In the genomic region with DNA sequence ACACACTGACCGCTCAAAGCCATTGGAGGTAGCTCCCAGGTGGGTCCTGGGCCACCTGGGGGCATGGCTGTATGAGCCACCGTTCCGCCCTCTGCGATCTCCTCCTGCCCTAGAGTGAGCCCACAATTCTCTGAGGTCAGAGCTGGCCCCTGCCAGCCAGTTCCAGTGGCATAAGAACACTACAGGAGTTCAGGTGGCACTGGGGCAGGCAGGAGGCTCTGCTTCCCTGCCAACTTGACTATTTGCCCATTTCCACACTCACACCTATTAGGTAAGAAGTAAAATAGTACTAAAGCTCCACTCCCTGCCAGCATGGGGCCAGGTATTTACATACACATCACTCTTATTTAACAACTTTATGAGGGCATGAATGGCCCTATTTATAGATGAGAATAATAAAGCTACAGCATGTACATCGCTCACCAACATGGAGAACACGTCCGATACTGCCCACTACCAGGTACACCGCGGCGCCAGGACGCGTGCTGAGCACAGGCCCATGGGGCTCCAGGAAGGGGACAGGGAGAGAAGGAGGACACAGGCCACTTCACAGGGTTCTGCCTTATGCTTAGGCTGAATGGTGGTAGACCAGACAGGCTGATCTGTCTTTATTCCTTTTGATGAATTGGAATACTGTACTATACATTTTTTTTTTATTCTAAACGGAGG, we compare ENCODE assay signal across 14 cellular contexts. TPM values are rescaled to one million over a fixed set of nuclear protein-coding genes. Genes with fewer than 3 reads are reported as not detected.
A peak's percentile ranks its signal among the peaks of the same experiment; 100 is the strongest.
DNase-seq lines count a peak whose midpoint lies in the region; ATAC-seq and TF ChIP-seq lines count a peak whose summit lies in the region.
"Had no signal": no experiment of that assay in that cellular context is flagged by ENCODE, and none has a peak within 500 bp of the region (broad histone marks: within the 10 kb centered on the region; RNA-seq: fewer than 3 reads in every experiment).

No MANE protein-coding gene starts in this region.

- no peaks in the 10 kb centered on the region for H3K9me3 ChIP-seq in left lung
- no peaks in the 10 kb centered on the region for H3K9me3 ChIP-seq in suprapubic skin
- H3K9me3 ChIP-seq: left ventricle myocardium inferior, ovary had no signal

- H3K4me1 ChIP-seq in left lung (peaks cover 9 to 75% of the 10 kb centered on the region in 2 donors), suprapubic skin (peaks cover 37% of the 10 kb centered on the region)

- H3K27ac ChIP-seq in left lung (peak overlapping the region; percentile 3 to 51), suprapubic skin (peak overlapping the region; percentile 14)
- H3K27ac ChIP-seq: left ventricle myocardium inferior, ovary had no signal

- TF ChIP-seq POLR2A in suprapubic skin (IDR thresholded peaks at IDR 0.05), result no peak

- H3K27me3 ChIP-seq in left lung, result no peaks in the 10 kb centered on the region
- no peaks in the 10 kb centered on the region for H3K27me3 ChIP-seq in suprapubic skin
- H3K27me3 ChIP-seq: ovary had no signal

- ATAC-seq in T-cell (replicated peaks in 1 of 4) (no peak), left lung (peak; percentile 51), Right ventricle myocardium inferior (no peak), GM18873 (IDR thresholded peaks at IDR 0.05; ENCODE audit: low FRiP score, unreplicated experiment) (no peak)

- H3K36me3 ChIP-seq in left lung, result no peaks in the 10 kb centered on the region
- H3K36me3 ChIP-seq in suprapubic skin, result peaks cover 3% of the 10 kb centered on the region
- H3K36me3 ChIP-seq: left ventricle myocardium inferior, ovary had no signal

- DNase-seq in activated naive CD4-positive, alpha-beta T cell treated with anti-CD3 and anti-CD28 coated beads for 36 hours, result no peak
- DNase-seq in activated naive CD4-positive, alpha-beta T cell treated with anti-CD3 and anti-CD28 coated beads, Interleukin-2, amount 10 ng/mL, durations not matched to agents 7 days and 5 days, result no peak
- DNase-seq in T-cell (no peak), left lung (peak in 1 of 2 donors; percentile 73), suprapubic skin (ENCODE audit: low spot score in 2 of 2) (no peak), Right ventricle myocardium inferior (ENCODE audit: missing footprints) (no peak)
- no peak for DNase-seq in activated effector memory CD4-positive, alpha-beta T cell treated with Interleukin-2 at 50 U/mL for 16 hours
- DNase-seq: activated CD4-positive, alpha-beta T cell treated with anti-CD3 and anti-CD28 coated beads, Interleukin-2, amount 50 U/mL, for 1 hour; activated gamma-delta T cell treated with Interleukin-2 at 50 U/mL for 16 hours; H7; left ventricle myocardium inferior; ovary; SW 1271 had no signal

- intact Hi-C loops in activated naive CD4-positive, alpha-beta T cell treated with anti-CD3 and anti-CD28 coated beads for 36 hours (cut with micrococcal nuclease), result no loop called here
- intact Hi-C loops in left lung (cut with DNase I) (no loop called here), Right ventricle myocardium inferior (cut with DNase I) (no loop called here)

- H3K4me3 ChIP-seq in left lung (no peak overlapping the region), suprapubic skin (no peak overlapping the region)
- H3K4me3 ChIP-seq: left ventricle myocardium inferior, ovary had no signal

- no peaks in the 10 kb centered on the region for H3K9me3 Mint-ChIP-seq in activated naive CD4-positive, alpha-beta T cell treated with anti-CD3 and anti-CD28 coated beads for 36 hours
- H3K9me3 Mint-ChIP-seq in activated naive CD4-positive, alpha-beta T cell treated with anti-CD3 and anti-CD28 coated beads, Interleukin-2, amount 10 ng/mL, durations not matched to agents 7 days and 5 days, result no peaks in the 10 kb centered on the region
- H3K9me3 Mint-ChIP-seq in T-cell, result no peaks in the 10 kb centered on the region

- TF ChIP-seq CTCF in left lung (IDR thresholded peaks at IDR 0.05), result no peak
- TF ChIP-seq CTCF in suprapubic skin (IDR thresholded peaks at IDR 0.05), result no peak

- peak overlapping the region; percentile 32 for H3K27ac Mint-ChIP-seq in activated naive CD4-positive, alpha-beta T cell treated with anti-CD3 and anti-CD28 coated beads for 36 hours
- H3K27ac Mint-ChIP-seq in activated naive CD4-positive, alpha-beta T cell treated with anti-CD3 and anti-CD28 coated beads, Interleukin-2, amount 10 ng/mL, durations not matched to agents 7 days and 5 days, result no peak overlapping the region
- H3K27ac Mint-ChIP-seq in T-cell, result peak overlapping the region; percentile 35 to 57

- WGBS in suprapubic skin, result 80% methylated on average over 13 of the region's 13 CpGs

- TF ChIP-seq EP300 in suprapubic skin (IDR thresholded peaks at IDR 0.05), result no peak

- CTCF ChIA-PET in activated naive CD4-positive, alpha-beta T cell treated with anti-CD3 and anti-CD28 coated beads for 36 hours (lab: Charles Lee), result interaction anchor here (0.7 to 4.2 kb wide), 7 partner anchors 18 to 182 kb away, joined by 3 to 14 read pairs (median 4); no protein-coding TSS in a partner anchor
- CTCF ChIA-PET in activated naive CD4-positive, alpha-beta T cell treated with anti-CD3 and anti-CD28 coated beads, Interleukin-2, amount 10 ng/mL, durations not matched to agents 7 days and 5 days (lab: Charles Lee), result interaction anchor here (0.6 to 4.2 kb wide), 4 partner anchors 79 to 388 kb away, joined by 3 to 20 read pairs (median 4); no protein-coding TSS in a partner anchor
- CTCF ChIA-PET in T-cell (lab: Charles Lee), result no interaction called here

- no peaks in the 10 kb centered on the region for H3K36me3 Mint-ChIP-seq in activated naive CD4-positive, alpha-beta T cell treated with anti-CD3 and anti-CD28 coated beads for 36 hours (ENCODE audit: low read depth)
- H3K36me3 Mint-ChIP-seq in activated naive CD4-positive, alpha-beta T cell treated with anti-CD3 and anti-CD28 coated beads, Interleukin-2, amount 10 ng/mL, durations not matched to agents 7 days and 5 days, result peaks cover 3% of the 10 kb centered on the region
- no peaks in the 10 kb centered on the region for H3K36me3 Mint-ChIP-seq in T-cell

- POLR2A ChIA-PET in T-cell (lab: Charles Lee), result no interaction called here

- H3K4me3 Mint-ChIP-seq in activated naive CD4-positive, alpha-beta T cell treated with anti-CD3 and anti-CD28 coated beads for 36 hours, result no peak overlapping the region
- no peak overlapping the region for H3K4me3 Mint-ChIP-seq in activated naive CD4-positive, alpha-beta T cell treated with anti-CD3 and anti-CD28 coated beads, Interleukin-2, amount 10 ng/mL, durations not matched to agents 7 days and 5 days
- H3K4me3 Mint-ChIP-seq in T-cell, result no peak overlapping the region

- H3K27me3 Mint-ChIP-seq in activated naive CD4-positive, alpha-beta T cell treated with anti-CD3 and anti-CD28 coated beads for 36 hours (ENCODE audit: low read depth), result no peaks in the 10 kb centered on the region
- H3K27me3 Mint-ChIP-seq in activated naive CD4-positive, alpha-beta T cell treated with anti-CD3 and anti-CD28 coated beads, Interleukin-2, amount 10 ng/mL, durations not matched to agents 7 days and 5 days, result no peaks in the 10 kb centered on the region
- H3K27me3 Mint-ChIP-seq in T-cell, result no peaks in the 10 kb centered on the region

- H3K4me1 Mint-ChIP-seq in activated naive CD4-positive, alpha-beta T cell treated with anti-CD3 and anti-CD28 coated beads for 36 hours (ENCODE audit: low read depth), result peaks cover 50% of the 10 kb centered on the region
- peaks cover 41% of the 10 kb centered on the region for H3K4me1 Mint-ChIP-seq in activated naive CD4-positive, alpha-beta T cell treated with anti-CD3 and anti-CD28 coated beads, Interleukin-2, amount 10 ng/mL, durations not matched to agents 7 days and 5 days
- peaks cover 38 to 45% (median 43%) of the 10 kb centered on the region in 3 donors for H3K4me1 Mint-ChIP-seq in T-cell

RNA-seq across cellular contexts. Expression of gene PISD, which starts 26.2 kb away (rescaled TPM):
- total RNA-seq in activated naive CD4-positive, alpha-beta T cell treated with anti-CD3 and anti-CD28 coated beads for 36 hours, result 10 to 100 TPM; 45.6 to 45.7 TPM
- total RNA-seq in T-cell (10 to 100 TPM; 35.0 to 44.2 (median 39.3) TPM), left lung (10 to 100 TPM; 32.3 to 60.5 TPM), suprapubic skin (10 to 100 TPM; 42.5 to 91.7 (median 57.9) TPM), Right ventricle myocardium inferior (18.4 TPM)

Comparison
In these comparisons a context has a peak if more than half of its experiments do, and no peak if none do; other contexts are left out.
1. CTCF ChIA-PET loops: an anchor here in activated naive CD4-positive, alpha-beta T cell treated with anti-CD3 and anti-CD28 coated beads for 36 hours (0.7 to 4.2 kb wide) and activated naive CD4-positive, alpha-beta T cell treated with anti-CD3 and anti-CD28 coated beads, Interleukin-2, amount 10 ng/mL, durations not matched to agents 7 days and 5 days (0.6 to 4.2 kb wide); none called in T-cell.